Comparison of ENCODE assay signal across 8 cellular contexts in the genomic region with DNA sequence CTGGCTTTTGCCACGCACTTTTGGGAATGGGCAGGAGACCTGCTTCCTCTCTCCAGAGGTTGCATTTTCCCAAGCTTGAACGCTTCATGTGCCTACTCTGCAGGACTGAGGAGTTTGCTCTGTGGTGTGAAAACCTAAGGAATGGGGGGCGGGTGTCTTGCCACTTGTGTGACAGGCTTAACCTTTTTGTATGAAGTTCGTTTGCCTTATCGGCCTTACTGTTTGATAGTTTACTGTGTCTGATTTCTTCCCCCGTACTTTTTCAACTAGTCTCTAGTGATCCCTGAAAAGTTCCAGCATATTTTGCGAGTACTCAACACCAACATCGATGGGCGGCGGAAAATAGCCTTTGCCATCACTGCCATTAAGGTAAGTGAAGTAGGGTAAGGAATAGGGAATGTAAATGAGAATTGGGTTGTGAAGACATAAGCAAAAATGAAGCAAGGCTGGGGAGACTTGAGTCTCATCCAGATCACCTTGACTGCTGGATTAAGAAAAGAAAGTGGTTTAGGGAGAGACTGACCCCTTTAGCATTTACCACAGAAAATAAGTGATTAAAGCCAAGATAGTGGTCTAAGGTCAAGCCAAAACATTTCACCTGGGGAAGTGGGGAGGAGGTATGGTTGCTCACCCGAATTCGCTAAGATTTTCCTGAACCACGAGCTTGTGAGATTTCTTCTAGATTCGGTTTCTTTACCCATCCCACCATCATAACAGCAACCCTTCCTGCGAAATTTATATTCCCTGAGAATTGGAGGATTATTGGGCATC. TPM values are rescaled to one million over a fixed set of nuclear protein-coding genes. Genes with fewer than 3 reads are reported as not detected.
DNase-seq lines count a peak whose midpoint lies in the region; TF ChIP-seq lines count a peak whose summit lies in the region.

No MANE protein-coding gene starts in this region.

- TF ChIP-seq POLR2A in lower leg skin (IDR thresholded peaks at IDR 0.05) = no peak
- no peak for TF ChIP-seq POLR2A in tibial nerve (IDR thresholded peaks at IDR 0.05)

- no peak for DNase-seq in activated T-cell treated with anti-CD3 and anti-CD28 coated beads, Interleukin-2, amount 50 U/mL, for 24 hours
- DNase-seq in activated T-cell treated with anti-CD3 and anti-CD28 coated beads for 4 hours (no peak), astrocyte of the spinal cord (ENCODE audit: low read depth, low spot score) (no peak), lower leg skin (ENCODE audit: low spot score in 2 of 2) (no peak), tibial nerve (ENCODE audit: low spot score in 2 of 2) (no peak), cerebellar nuclear complex (lab: John Stamatoyannopoulos, UW) (no peak), NCI-H1105 treated with DMSO at 0.1 percent for 48 hours (lab: John Stamatoyannopoulos, UW) (no peak)
- DNase-seq in activated CD4-positive, alpha-beta T cell treated with anti-CD3 and anti-CD28 coated beads, Interleukin-2, amount 50 U/mL, for 1 hour = no peak

- intact Hi-C loops in lower leg skin (cut with DNase I; ENCODE audit: low total_unique reads) = no loop called here

- no peaks in the 10 kb centered on the region for H3K9me3 Mint-ChIP-seq in activated T-cell treated with anti-CD3 and anti-CD28 coated beads, Interleukin-2, amount 50 U/mL, for 24 hours

- H3K27me3 Mint-ChIP-seq in activated T-cell treated with anti-CD3 and anti-CD28 coated beads, Interleukin-2, amount 50 U/mL, for 24 hours = no peaks in the 10 kb centered on the region

- no peak for TF ChIP-seq EP300 in tibial nerve (IDR thresholded peaks at IDR 0.05)

- H3K36me3 Mint-ChIP-seq in activated T-cell treated with anti-CD3 and anti-CD28 coated beads, Interleukin-2, amount 50 U/mL, for 24 hours (ENCODE audit: low read depth) = peaks cover 89% of the 10 kb centered on the region

- H3K4me3 Mint-ChIP-seq in activated T-cell treated with anti-CD3 and anti-CD28 coated beads, Interleukin-2, amount 50 U/mL, for 24 hours = peak overlapping the region; percentile 98

- in situ Hi-C loops in astrocyte of the spinal cord (cut with HindIII; ENCODE audit: low sequenced_read_pairs) = no loop called here

- H3K4me3 ChIP-seq in astrocyte of the spinal cord (ENCODE audit: low read depth, low read length) (peak overlapping the region; percentile 84), lower leg skin (ENCODE audit: low read depth, poor library complexity, severe bottlenecking) (peak overlapping the region; percentile 89), tibial nerve (peak overlapping the region; percentile 80 to 94 (median 82))

- peak overlapping the region; percentile 29 to 96 (median 90) for H3K27ac ChIP-seq in tibial nerve

- peak overlapping the region; percentile 100 for H3K27ac Mint-ChIP-seq in activated T-cell treated with anti-CD3 and anti-CD28 coated beads, Interleukin-2, amount 50 U/mL, for 24 hours

- WGBS in lower leg skin, 2 donors = 14 to 15% methylated on average over 15 of the region's 15 CpGs
- WGBS in tibial nerve, 2 donors = 19 to 21% methylated on average over 15 of the region's 15 CpGs

- H3K36me3 ChIP-seq in tibial nerve = peaks cover 0 to 61% (median 24%) of the 10 kb centered on the region in 3 donors

- peaks cover 3 to 70% (median 50%) of the 10 kb centered on the region in 4 donors for H3K4me1 ChIP-seq in tibial nerve

- H3K9me3 ChIP-seq in tibial nerve = no peaks in the 10 kb centered on the region

- H3K27me3 ChIP-seq in tibial nerve = no peaks in the 10 kb centered on the region

- H3K4me1 Mint-ChIP-seq in activated T-cell treated with anti-CD3 and anti-CD28 coated beads, Interleukin-2, amount 50 U/mL, for 24 hours (ENCODE audit: low read depth) = peaks cover 42% of the 10 kb centered on the region

- no peak for TF ChIP-seq CTCF in astrocyte of the spinal cord (IDR thresholded peaks at IDR 0.05; ENCODE audit: low read depth, low read length)
- no peak for TF ChIP-seq CTCF in lower leg skin (IDR thresholded peaks at IDR 0.05)
- no peak for TF ChIP-seq CTCF in tibial nerve (IDR thresholded peaks at IDR 0.05)

RNA-seq across cellular contexts. Expression of gene RPS18, which starts 0.7 kb away (rescaled TPM):
- total RNA-seq in lower leg skin = 1,000 to 10,000 TPM; 4,043 to 6,696 (median 6,204) TPM
- 1,000 to 10,000 TPM; 2,115 to 2,529 (median 2,306) TPM for total RNA-seq in tibial nerve

RNA-seq across cellular contexts. Expression of gene VPS52, which starts 0.9 kb away (rescaled TPM):
- total RNA-seq in lower leg skin (10 to 100 TPM; 33.3 to 51.0 (median 44.4) TPM), tibial nerve (10 to 100 TPM; 37.7 to 46.5 (median 45.2) TPM)

RNA-seq across cellular contexts. Expression of gene B3GALT4, which starts 4.4 kb away (rescaled TPM):
- total RNA-seq in lower leg skin (10 to 100 TPM; 24.8 to 31.0 (median 26.3) TPM), tibial nerve (10 to 100 TPM in 3 of 4 donors, 1 to 10 TPM in 1; 7.5 to 30.4 (median 17.7) TPM)

RNA-seq across cellular contexts. Expression of gene WDR46, which starts 16.5 kb away (rescaled TPM):
- total RNA-seq in lower leg skin (10 to 100 TPM; 38.4 to 57.2 (median 47.0) TPM), tibial nerve (10 to 100 TPM; 46.5 to 88.4 (median 69.1) TPM)

RNA-seq across cellular contexts. Expression of gene PFDN6, which starts 16.9 kb away (rescaled TPM):
- 10 to 100 TPM; 22.6 to 36.3 (median 35.3) TPM for total RNA-seq in lower leg skin
- total RNA-seq in tibial nerve = 10 to 100 TPM; 12.4 to 48.7 (median 21.0) TPM
